In genomic region chr21:45636459-45636858, GRCh38 we compare ENCODE assay signal across 24 cellular contexts.
"Had no signal": no experiment of that assay in that cellular context is flagged by ENCODE, and none has a peak within 500 bp of the region (broad histone marks: within the 10 kb centered on the region; RNA-seq: fewer than 3 reads in every experiment).

No MANE protein-coding gene starts in this region.

- H3K4me3 Mint-ChIP-seq: activated CD4-positive, alpha-beta memory T cell treated with anti-CD3 and anti-CD28 coated beads, Interleukin-2, amount 10 ng/mL, durations not matched to agents 7 days and 5 days; activated CD4-positive, alpha-beta T cell treated with anti-CD3 and anti-CD28 coated beads for 36 hours; activated naive CD4-positive, alpha-beta T cell treated with anti-CD3 and anti-CD28 coated beads for 36 hours; activated naive CD8-positive, alpha-beta T cell; activated T-helper 17 cell treated with anti-CD3 and anti-CD28 coated beads, Interleukin-2, amount 50 U/mL, for 72 hours; T-cell had no signal

- H3K36me3 Mint-ChIP-seq: activated naive CD8-positive, alpha-beta T cell; T-cell had no signal

- DNase-seq: activated CD4-positive, alpha-beta memory T cell treated with anti-CD3 and anti-CD28 coated beads, Interleukin-2, amount 10 ng/mL, durations not matched to agents 7 days and 5 days; activated CD4-positive, alpha-beta T cell treated with anti-CD3 and anti-CD28 coated beads for 36 hours; activated CD4-positive, alpha-beta T cell treated with anti-CD3 and anti-CD28 coated beads, Interleukin-2, amount 50 U/mL, for 1 hour; activated gamma-delta T cell; activated naive CD4-positive, alpha-beta T cell treated with anti-CD3 and anti-CD28 coated beads for 36 hours; activated T-cell treated with anti-CD3 and anti-CD28 coated beads for 4 hours; activated T-cell treated with anti-CD3 and anti-CD28 coated beads, Interleukin-2, amount 50 U/mL, for 48 hours; amygdala; brain microvascular endothelial cell; NCI-H1048; NCI-H146; NCI-H187 treated with DMSO at 0.1 percent for 48 hours; NCI-H2107; NCI-H2171 treated with DMSO at 0.1 percent for 48 hours; NCI-H226; NCI-H526; NCI-H774; SIG-M5; T-cell; WERI-Rb-1 had no signal

- H3K27ac ChIP-seq: brain microvascular endothelial cell, cardiac muscle cell, SK-N-MC, WERI-Rb-1 had no signal

- H3K27me3 Mint-ChIP-seq: activated CD4-positive, alpha-beta T cell treated with anti-CD3 and anti-CD28 coated beads for 36 hours; activated naive CD8-positive, alpha-beta T cell; activated T-helper 17 cell treated with anti-CD3 and anti-CD28 coated beads, Interleukin-2, amount 50 U/mL, for 72 hours had no signal

- H3K36me3 ChIP-seq: brain microvascular endothelial cell, cardiac muscle cell, WERI-Rb-1 had no signal

- H3K27me3 ChIP-seq: brain microvascular endothelial cell, cardiac muscle cell had no signal

- ATAC-seq: activated CD4-positive, alpha-beta T cell treated with anti-CD3 and anti-CD28 coated beads for 36 hours; activated T-helper 17 cell treated with anti-CD3 and anti-CD28 coated beads, Interleukin-2, amount 50 U/mL, for 72 hours; T-cell had no signal

- H3K27ac Mint-ChIP-seq: activated CD4-positive, alpha-beta memory T cell treated with anti-CD3 and anti-CD28 coated beads, Interleukin-2, amount 10 ng/mL, durations not matched to agents 7 days and 5 days; activated CD4-positive, alpha-beta T cell treated with anti-CD3 and anti-CD28 coated beads for 36 hours; activated naive CD4-positive, alpha-beta T cell treated with anti-CD3 and anti-CD28 coated beads for 36 hours; activated naive CD8-positive, alpha-beta T cell; activated T-helper 17 cell treated with anti-CD3 and anti-CD28 coated beads, Interleukin-2, amount 50 U/mL, for 72 hours; T-cell had no signal

- H3K4me1 Mint-ChIP-seq: activated T-helper 17 cell treated with anti-CD3 and anti-CD28 coated beads, Interleukin-2, amount 50 U/mL, for 72 hours had no signal

- H3K4me3 ChIP-seq: cardiac muscle cell, SK-N-MC had no signal

- H3K9me3 Mint-ChIP-seq: activated CD4-positive, alpha-beta memory T cell treated with anti-CD3 and anti-CD28 coated beads, Interleukin-2, amount 10 ng/mL, durations not matched to agents 7 days and 5 days; activated naive CD4-positive, alpha-beta T cell treated with anti-CD3 and anti-CD28 coated beads for 36 hours; activated T-helper 17 cell treated with anti-CD3 and anti-CD28 coated beads, Interleukin-2, amount 50 U/mL, for 72 hours; T-cell had no signal
